2 cellular contexts compared by ENCODE assay signal in the genomic region with DNA sequence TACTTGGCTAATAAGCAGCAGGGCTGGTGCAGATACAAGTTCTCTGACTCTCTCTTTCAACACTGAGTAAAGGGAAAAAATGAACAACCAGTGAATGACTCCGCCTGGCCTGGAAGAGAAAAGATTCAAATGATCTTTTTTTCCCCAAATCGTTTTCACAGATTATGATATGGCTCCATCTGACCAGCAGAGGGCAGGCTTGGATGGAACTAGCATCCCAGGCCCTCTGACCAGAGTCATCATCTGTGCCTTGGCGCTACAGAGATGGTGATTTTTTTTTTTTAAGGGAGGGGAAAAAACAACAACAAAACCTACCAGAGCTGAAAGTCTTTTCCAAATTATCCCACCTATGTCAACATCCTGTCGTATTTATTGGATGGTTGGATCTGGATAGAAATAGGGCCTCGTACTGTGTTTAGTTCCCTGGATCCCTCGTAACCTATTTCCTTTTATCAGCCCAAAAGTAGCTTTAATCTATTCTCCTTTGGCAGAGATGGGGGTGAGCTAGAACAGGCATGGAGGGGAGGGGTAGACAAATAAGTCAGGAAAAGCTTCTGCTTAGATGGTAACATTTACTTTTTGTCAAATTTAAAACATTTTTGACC.
A peak's percentile ranks its signal among the peaks of the same experiment; 100 is the strongest.
TF ChIP-seq lines count a peak whose summit lies in the region.

No MANE protein-coding gene starts in this region.

TF ChIP-seq in HCT116, 20 proteins besides CTCF, POLR2A, EP300 and RAD21 (continued from another document):
- TF ChIP-seq, protein P1, sequence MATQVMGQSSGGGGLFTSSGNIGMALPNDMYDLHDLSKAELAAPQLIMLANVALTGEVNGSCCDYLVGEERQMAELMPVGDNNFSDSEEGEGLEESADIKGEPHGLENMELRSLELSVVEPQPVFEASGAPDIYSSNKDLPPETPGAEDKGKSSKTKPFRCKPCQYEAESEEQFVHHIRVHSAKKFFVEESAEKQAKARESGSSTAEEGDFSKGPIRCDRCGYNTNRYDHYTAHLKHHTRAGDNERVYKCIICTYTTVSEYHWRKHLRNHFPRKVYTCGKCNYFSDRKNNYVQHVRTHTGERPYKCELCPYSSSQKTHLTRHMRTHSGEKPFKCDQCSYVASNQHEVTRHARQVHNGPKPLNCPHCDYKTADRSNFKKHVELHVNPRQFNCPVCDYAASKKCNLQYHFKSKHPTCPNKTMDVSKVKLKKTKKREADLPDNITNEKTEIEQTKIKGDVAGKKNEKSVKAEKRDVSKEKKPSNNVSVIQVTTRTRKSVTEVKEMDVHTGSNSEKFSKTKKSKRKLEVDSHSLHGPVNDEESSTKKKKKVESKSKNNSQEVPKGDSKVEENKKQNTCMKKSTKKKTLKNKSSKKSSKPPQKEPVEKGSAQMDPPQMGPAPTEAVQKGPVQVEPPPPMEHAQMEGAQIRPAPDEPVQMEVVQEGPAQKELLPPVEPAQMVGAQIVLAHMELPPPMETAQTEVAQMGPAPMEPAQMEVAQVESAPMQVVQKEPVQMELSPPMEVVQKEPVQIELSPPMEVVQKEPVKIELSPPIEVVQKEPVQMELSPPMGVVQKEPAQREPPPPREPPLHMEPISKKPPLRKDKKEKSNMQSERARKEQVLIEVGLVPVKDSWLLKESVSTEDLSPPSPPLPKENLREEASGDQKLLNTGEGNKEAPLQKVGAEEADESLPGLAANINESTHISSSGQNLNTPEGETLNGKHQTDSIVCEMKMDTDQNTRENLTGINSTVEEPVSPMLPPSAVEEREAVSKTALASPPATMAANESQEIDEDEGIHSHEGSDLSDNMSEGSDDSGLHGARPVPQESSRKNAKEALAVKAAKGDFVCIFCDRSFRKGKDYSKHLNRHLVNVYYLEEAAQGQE (IDR thresholded peaks at IDR 0.05; ENCODE audit: low read depth) = no peak
- no peak for TF ChIP-seq YY1 (IDR thresholded peaks at IDR 0.05; ENCODE audit: extremely low read depth, insufficient replicate concordance, low read depth, low read length)

TF ChIP-seq in HepG2, 621 proteins besides CTCF, POLR2A, EP300 and RAD21 (continued from another document):
- TF ChIP-seq, protein P2, sequence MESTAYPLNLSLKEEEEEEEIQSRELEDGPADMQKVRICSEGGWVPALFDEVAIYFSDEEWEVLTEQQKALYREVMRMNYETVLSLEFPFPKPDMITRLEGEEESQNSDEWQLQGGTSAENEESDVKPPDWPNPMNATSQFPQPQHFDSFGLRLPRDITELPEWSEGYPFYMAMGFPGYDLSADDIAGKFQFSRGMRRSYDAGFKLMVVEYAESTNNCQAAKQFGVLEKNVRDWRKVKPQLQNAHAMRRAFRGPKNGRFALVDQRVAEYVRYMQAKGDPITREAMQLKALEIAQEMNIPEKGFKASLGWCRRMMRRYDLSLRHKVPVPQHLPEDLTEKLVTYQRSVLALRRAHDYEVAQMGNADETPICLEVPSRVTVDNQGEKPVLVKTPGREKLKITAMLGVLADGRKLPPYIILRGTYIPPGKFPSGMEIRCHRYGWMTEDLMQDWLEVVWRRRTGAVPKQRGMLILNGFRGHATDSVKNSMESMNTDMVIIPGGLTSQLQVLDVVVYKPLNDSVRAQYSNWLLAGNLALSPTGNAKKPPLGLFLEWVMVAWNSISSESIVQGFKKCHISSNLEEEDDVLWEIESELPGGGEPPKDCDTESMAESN (CRISPR knock-in tag; conservative IDR thresholded peaks at IDR 0.05) = no peak
- no peak for TF ChIP-seq ZNF703 (CRISPR knock-in tag; IDR thresholded peaks at IDR 0.05; ENCODE audit: borderline replicate concordance)
- no peak for TF ChIP-seq ZFP1 (CRISPR knock-in tag; IDR thresholded peaks at IDR 0.05)
- peak; percentile 33; the same call in 1 of the 2 replicates for TF ChIP-seq ZNF556 (CRISPR knock-in tag; IDR thresholded peaks at IDR 0.05; ENCODE audit: borderline replicate concordance)
- TF ChIP-seq, protein P3, sequence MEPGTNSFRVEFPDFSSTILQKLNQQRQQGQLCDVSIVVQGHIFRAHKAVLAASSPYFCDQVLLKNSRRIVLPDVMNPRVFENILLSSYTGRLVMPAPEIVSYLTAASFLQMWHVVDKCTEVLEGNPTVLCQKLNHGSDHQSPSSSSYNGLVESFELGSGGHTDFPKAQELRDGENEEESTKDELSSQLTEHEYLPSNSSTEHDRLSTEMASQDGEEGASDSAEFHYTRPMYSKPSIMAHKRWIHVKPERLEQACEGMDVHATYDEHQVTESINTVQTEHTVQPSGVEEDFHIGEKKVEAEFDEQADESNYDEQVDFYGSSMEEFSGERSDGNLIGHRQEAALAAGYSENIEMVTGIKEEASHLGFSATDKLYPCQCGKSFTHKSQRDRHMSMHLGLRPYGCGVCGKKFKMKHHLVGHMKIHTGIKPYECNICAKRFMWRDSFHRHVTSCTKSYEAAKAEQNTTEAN (CRISPR knock-in tag; conservative IDR thresholded peaks at IDR 0.05) = no peak
- TF ChIP-seq TBL1XR1 (IDR thresholded peaks at IDR 0.05; ENCODE audit: borderline replicate concordance, low read length, partially characterized antibody) = no peak
- TF ChIP-seq, protein P4, sequence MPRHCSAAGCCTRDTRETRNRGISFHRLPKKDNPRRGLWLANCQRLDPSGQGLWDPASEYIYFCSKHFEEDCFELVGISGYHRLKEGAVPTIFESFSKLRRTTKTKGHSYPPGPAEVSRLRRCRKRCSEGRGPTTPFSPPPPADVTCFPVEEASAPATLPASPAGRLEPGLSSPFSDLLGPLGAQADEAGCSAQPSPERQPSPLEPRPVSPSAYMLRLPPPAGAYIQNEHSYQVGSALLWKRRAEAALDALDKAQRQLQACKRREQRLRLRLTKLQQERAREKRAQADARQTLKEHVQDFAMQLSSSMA (CRISPR knock-in tag; IDR thresholded peaks at IDR 0.05) = no peak
- TF ChIP-seq SMYD3 (CRISPR knock-in tag; IDR thresholded peaks at IDR 0.05) = no peak
- no peak for TF ChIP-seq POLR2AphosphoS2 (IDR thresholded peaks at IDR 0.05; ENCODE audit: low read depth, low read length)
- peak; percentile 31 for TF ChIP-seq XRCC5 (optimal IDR thresholded peaks at IDR 0.05; ENCODE audit: low read length)
- peak; percentile 85 for TF ChIP-seq STAG1 (CRISPR knock-in tag; IDR thresholded peaks at IDR 0.05)
- peak; percentile 77 for TF ChIP-seq SMC3 (IDR thresholded peaks at IDR 0.05; ENCODE audit: low read length)
- TF ChIP-seq, protein P5, sequence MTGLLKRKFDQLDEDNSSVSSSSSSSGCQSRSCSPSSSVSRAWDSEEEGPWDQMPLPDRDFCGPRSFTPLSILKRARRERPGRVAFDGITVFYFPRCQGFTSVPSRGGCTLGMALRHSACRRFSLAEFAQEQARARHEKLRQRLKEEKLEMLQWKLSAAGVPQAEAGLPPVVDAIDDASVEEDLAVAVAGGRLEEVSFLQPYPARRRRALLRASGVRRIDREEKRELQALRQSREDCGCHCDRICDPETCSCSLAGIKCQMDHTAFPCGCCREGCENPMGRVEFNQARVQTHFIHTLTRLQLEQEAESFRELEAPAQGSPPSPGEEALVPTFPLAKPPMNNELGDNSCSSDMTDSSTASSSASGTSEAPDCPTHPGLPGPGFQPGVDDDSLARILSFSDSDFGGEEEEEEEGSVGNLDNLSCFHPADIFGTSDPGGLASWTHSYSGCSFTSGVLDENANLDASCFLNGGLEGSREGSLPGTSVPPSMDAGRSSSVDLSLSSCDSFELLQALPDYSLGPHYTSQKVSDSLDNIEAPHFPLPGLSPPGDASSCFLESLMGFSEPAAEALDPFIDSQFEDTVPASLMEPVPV (CRISPR knock-in tag; IDR thresholded peaks at IDR 0.05) = no peak
- TF ChIP-seq, protein P6, sequence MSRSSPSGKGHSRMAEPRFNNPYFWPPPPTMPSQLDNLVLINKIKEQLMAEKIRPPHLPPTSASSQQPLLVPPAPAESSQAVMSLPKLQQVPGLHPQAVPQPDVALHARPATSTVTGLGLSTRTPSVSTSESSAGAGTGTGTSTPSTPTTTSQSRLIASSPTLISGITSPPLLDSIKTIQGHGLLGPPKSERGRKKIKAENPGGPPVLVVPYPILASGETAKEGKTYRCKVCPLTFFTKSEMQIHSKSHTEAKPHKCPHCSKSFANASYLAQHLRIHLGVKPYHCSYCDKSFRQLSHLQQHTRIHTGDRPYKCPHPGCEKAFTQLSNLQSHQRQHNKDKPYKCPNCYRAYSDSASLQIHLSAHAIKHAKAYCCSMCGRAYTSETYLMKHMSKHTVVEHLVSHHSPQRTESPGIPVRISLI (CRISPR knock-in tag; IDR thresholded peaks at IDR 0.05; ENCODE audit: borderline replicate concordance) = peak; percentile 30; the same call in 1 of the 2 replicates
